16 cellular contexts compared by ENCODE assay signal in the genomic region with DNA sequence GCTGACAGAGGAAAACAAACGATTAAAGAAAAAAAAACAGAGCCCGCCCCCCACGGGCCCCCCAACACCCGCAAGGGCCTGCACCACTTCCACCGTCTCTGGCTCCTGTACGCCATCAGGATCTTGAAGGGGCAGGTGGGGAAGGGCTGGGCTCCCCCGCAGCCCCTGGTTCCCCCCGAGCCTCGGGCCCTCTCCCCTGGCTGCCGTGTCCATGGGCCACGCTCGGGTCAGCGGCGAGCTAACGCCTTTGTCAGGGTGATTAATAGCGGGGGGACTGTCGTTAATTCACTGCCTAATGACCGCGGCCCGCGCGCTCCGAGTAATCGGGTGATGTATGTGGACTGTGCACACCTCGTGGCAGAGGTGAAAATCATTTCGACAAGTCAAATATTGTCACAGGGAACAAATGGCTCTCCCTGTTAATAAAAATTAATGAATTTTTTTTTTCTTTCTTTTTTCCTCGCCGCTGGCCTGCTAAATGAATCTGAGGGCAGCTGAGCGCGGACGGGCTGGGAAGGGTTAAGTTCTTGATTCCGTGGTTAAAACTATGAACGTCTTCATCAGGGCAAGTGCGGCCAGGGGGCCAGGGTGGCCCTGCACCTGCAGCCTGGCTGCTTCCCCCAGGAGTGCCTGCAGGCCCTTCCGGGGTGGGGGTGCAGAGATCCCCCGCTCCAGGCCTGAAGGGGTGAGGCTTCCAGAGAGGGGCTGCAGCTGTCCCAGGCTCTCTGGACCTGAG.
DNase-seq lines count a peak whose midpoint lies in the region; TF ChIP-seq lines count a peak whose summit lies in the region.
"Had no signal": no experiment of that assay in that cellular context is flagged by ENCODE, and none has a peak within 500 bp of the region (broad histone marks: within the 10 kb centered on the region; RNA-seq: fewer than 3 reads in every experiment).

No MANE protein-coding gene starts in this region.

- DNase-seq in coronary artery (ENCODE audit: low spot score), result no peak
- DNase-seq in neuronal stem cell (ENCODE audit: low spot score), result no peak
- no peak for DNase-seq in medulla oblongata (ENCODE audit: extremely low spot score)
- DNase-seq in NCI-H187 (lab: John Stamatoyannopoulos, UW), result no peak
- no peak for DNase-seq in cortex of kidney (lab: John Stamatoyannopoulos, UW)
- DNase-seq: activated CD4-positive, CD25-positive, alpha-beta regulatory T cell; AML-193; endodermal cell; GF-D8; kidney glomerular epithelial cell; NCI-H526; SIG-M5; T-helper 17 cell had no signal

- no peak overlapping the region for H3K9ac ChIP-seq in neuronal stem cell (ENCODE audit: low read depth, low read length, poor library complexity)

- no peak overlapping the region for H3K4me2 ChIP-seq in neuronal stem cell (ENCODE audit: insufficient read depth, low read length, poor library complexity, severe bottlenecking)

- peak overlapping the region; percentile 43 for H2BK120ac ChIP-seq in neuronal stem cell (ENCODE audit: low read depth, low read length)

- H3K36me3 ChIP-seq in neuronal stem cell (replicated peaks in 1 of 2; ENCODE audit: control insufficient read depth in 2 of 2, insufficient read depth in 2 of 2, low read length in 2 of 2), result no peaks in the 10 kb centered on the region

- peaks cover 5 to 43% of the 10 kb centered on the region in 2 donors for H3K4me1 ChIP-seq in neuronal stem cell (ENCODE audit: control insufficient read depth in 2 of 2, insufficient read depth in 1 of 2, low read depth in 1 of 2, low read length in 2 of 2)

- peaks cover 6% of the 10 kb centered on the region for H3K79me1 ChIP-seq in neuronal stem cell (ENCODE audit: low read depth, low read length)

- peaks cover 0 to 33% (median 0%) of the 10 kb centered on the region in 3 experiments for H3K27me3 ChIP-seq in neuronal stem cell (ENCODE audit: control insufficient read depth in 3 of 3, insufficient read depth in 3 of 3, low read depth in 1 of 3, low read length in 3 of 3)

- no peak overlapping the region for H3K23ac ChIP-seq in neuronal stem cell (ENCODE audit: low read depth, low read length, poor library complexity)

- no peak overlapping the region for H2AFZ ChIP-seq in neuronal stem cell (ENCODE audit: low read length)

- H2BK5ac ChIP-seq in neuronal stem cell (ENCODE audit: low read length), result peak overlapping the region; percentile 95

- no CpG with 5 or more reads among the region's 36 CpGs for WGBS in neuronal stem cell (ENCODE audit: extremely low coverage in 2 of 2, insufficient read length in 2 of 2, insufficient replicate concordance in 1 of 2), 2 donors

- TF ChIP-seq CTCF in VCaP (conservative IDR thresholded peaks at IDR 0.05), result no peak
- no peak for TF ChIP-seq CTCF in coronary artery (IDR thresholded peaks at IDR 0.05)

- H3K27ac ChIP-seq in VCaP (peak overlapping the region; percentile 64; the same call in 1 of the 2 replicates), coronary artery (peak overlapping the region; percentile 93 to 97), neuronal stem cell (replicated peaks; ENCODE audit: low read length) (no peak overlapping the region), temporal lobe (ENCODE audit: low read depth, low read length) (peak overlapping the region; percentile 81)

- H4K8ac ChIP-seq in neuronal stem cell (ENCODE audit: low read depth, low read length), result no peak overlapping the region

- peak overlapping the region; percentile 76 for H2BK12ac ChIP-seq in neuronal stem cell (ENCODE audit: low read length)

- H3K4ac ChIP-seq in neuronal stem cell (ENCODE audit: low read length), result peak overlapping the region; percentile 93

- H3K18ac ChIP-seq in neuronal stem cell (ENCODE audit: low read length), result peak overlapping the region; percentile 97

- no peak overlapping the region for H3K14ac ChIP-seq in neuronal stem cell (ENCODE audit: low read length)

- no peak overlapping the region for H2BK15ac ChIP-seq in neuronal stem cell (ENCODE audit: low read length)

- peak overlapping the region; percentile 94 for H2AK5ac ChIP-seq in neuronal stem cell (ENCODE audit: low read depth, low read length)

- no peaks in the 10 kb centered on the region for H3K9me3 ChIP-seq in neuronal stem cell (replicated peaks in 1 of 2; ENCODE audit: control insufficient read depth in 2 of 2, insufficient read depth in 1 of 2, low read depth in 1 of 2, low read length in 2 of 2)
- H3K9me3 ChIP-seq: mucosa of descending colon had no signal

- H4K91ac ChIP-seq in neuronal stem cell (ENCODE audit: low read depth, low read length, poor library complexity), result no peak overlapping the region

- peak overlapping the region; percentile 69 for H3K4me3 ChIP-seq in coronary artery
- H3K4me3 ChIP-seq in neuronal stem cell (ENCODE audit: low read length in 2 of 2), result no peak overlapping the region
- H3K4me3 ChIP-seq: mucosa of descending colon had no signal
